In genomic region chr14:88554458-88555286, GRCh38 we compare ENCODE assay signal across 1 cellular context.
TF ChIP-seq lines count a peak whose summit lies in the region.

TSS of gene PTPN21 (minus strand) at chr14:88555007. CDS start at chr14:88550417, 4,590 bp downstream.

TF ChIP-seq in HepG2, 621 proteins besides CTCF, POLR2A, EP300 and RAD21 (continued from another document):
- peak; percentile 73 for TF ChIP-seq ZNF687 (CRISPR knock-in tag; IDR thresholded peaks at IDR 0.05)
- peak; percentile 81 for TF ChIP-seq JUND (CRISPR knock-in tag; IDR thresholded peaks at IDR 0.05)
- TF ChIP-seq, protein P1, sequence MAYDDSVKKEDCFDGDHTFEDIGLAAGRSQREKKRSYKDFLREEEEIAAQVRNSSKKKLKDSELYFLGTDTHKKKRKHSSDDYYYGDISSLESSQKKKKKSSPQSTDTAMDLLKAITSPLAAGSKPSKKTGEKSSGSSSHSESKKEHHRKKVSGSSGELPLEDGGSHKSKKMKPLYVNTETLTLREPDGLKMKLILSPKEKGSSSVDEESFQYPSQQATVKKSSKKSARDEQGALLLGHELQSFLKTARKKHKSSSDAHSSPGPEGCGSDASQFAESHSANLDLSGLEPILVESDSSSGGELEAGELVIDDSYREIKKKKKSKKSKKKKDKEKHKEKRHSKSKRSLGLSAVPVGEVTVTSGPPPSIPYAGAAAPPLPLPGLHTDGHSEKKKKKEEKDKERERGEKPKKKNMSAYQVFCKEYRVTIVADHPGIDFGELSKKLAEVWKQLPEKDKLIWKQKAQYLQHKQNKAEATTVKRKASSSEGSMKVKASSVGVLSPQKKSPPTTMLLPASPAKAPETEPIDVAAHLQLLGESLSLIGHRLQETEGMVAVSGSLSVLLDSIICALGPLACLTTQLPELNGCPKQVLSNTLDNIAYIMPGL (CRISPR knock-in tag; IDR thresholded peaks at IDR 0.05; ENCODE audit: borderline replicate concordance in 1 of 2, low read depth in 1 of 2), result peak; percentile 42 to 60; a peak in 1 of 4 replicates
- TF ChIP-seq ZNF891 (CRISPR knock-in tag; IDR thresholded peaks at IDR 0.05), result no peak
- TF ChIP-seq ETV6 (CRISPR knock-in tag; conservative IDR thresholded peaks at IDR 0.05), result no peak
- TF ChIP-seq ZNF160 (CRISPR knock-in tag; IDR thresholded peaks at IDR 0.05), result no peak
- TF ChIP-seq ASH2L (IDR thresholded peaks at IDR 0.05; ENCODE audit: insufficient read length, low read depth, low read length), result peak; percentile 53
- no peak for TF ChIP-seq ZNF230 (CRISPR knock-in tag; IDR thresholded peaks at IDR 0.05)
- TF ChIP-seq FIP1L1 (IDR thresholded peaks at IDR 0.05; ENCODE audit: borderline replicate concordance, insufficient read depth, low read depth, low read length), result no peak
- TF ChIP-seq HNRNPLL (IDR thresholded peaks at IDR 0.05; ENCODE audit: low read depth, low read length, poor library complexity, severe bottlenecking), result peak; percentile 45
- no peak for TF ChIP-seq ATF4 (CRISPR knock-in tag; IDR thresholded peaks at IDR 0.05)
- TF ChIP-seq TBX2 (CRISPR knock-in tag; IDR thresholded peaks at IDR 0.05; ENCODE audit: borderline replicate concordance), result peak; percentile 38; the same call in 1 of the 2 replicates
- TF ChIP-seq SALL1 (CRISPR knock-in tag; IDR thresholded peaks at IDR 0.05), result peak; percentile 53; the same call in 1 of the 2 replicates
- TF ChIP-seq, protein P2, sequence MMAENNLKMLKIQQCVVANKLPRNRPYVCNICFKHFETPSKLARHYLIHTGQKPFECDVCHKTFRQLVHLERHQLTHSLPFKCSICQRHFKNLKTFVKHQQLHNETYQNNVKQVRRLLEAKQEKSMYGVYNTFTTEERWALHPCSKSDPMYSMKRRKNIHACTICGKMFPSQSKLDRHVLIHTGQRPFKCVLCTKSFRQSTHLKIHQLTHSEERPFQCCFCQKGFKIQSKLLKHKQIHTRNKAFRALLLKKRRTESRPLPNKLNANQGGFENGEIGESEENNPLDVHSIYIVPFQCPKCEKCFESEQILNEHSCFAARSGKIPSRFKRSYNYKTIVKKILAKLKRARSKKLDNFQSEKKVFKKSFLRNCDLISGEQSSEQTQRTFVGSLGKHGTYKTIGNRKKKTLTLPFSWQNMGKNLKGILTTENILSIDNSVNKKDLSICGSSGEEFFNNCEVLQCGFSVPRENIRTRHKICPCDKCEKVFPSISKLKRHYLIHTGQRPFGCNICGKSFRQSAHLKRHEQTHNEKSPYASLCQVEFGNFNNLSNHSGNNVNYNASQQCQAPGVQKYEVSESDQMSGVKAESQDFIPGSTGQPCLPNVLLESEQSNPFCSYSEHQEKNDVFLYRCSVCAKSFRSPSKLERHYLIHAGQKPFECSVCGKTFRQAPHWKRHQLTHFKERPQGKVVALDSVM (CRISPR knock-in tag; IDR thresholded peaks at IDR 0.05), result no peak
- TF ChIP-seq ZNF441 (CRISPR knock-in tag; IDR thresholded peaks at IDR 0.05; ENCODE audit: borderline replicate concordance), result peak; percentile 28; the same call in 1 of the 2 replicates
- TF ChIP-seq KDM5B (CRISPR knock-in tag; IDR thresholded peaks at IDR 0.05; ENCODE audit: borderline replicate concordance), result peak; percentile 70; the same call in 1 of the 2 replicates
- TF ChIP-seq FOXM1 (CRISPR knock-in tag; IDR thresholded peaks at IDR 0.05), result no peak
- no peak for TF ChIP-seq NR2C2 (CRISPR knock-in tag; IDR thresholded peaks at IDR 0.05; ENCODE audit: borderline replicate concordance)
- TF ChIP-seq MXI1 (IDR thresholded peaks at IDR 0.05; ENCODE audit: borderline replicate concordance, low read depth, low read length), result 0 out of 3 replicates have a peak, but pooled peaks have one; percentile 14
- TF ChIP-seq ZNF768 (CRISPR knock-in tag; IDR thresholded peaks at IDR 0.05), result peak; percentile 57; the same call in 1 of the 2 replicates
- TF ChIP-seq GABPB1 (CRISPR knock-in tag; IDR thresholded peaks at IDR 0.05), result peak; percentile 74; the same call in 1 of the 2 replicates
- TF ChIP-seq JUN (CRISPR knock-in tag; IDR thresholded peaks at IDR 0.05), result peak; percentile 89
- TF ChIP-seq, protein P3, sequence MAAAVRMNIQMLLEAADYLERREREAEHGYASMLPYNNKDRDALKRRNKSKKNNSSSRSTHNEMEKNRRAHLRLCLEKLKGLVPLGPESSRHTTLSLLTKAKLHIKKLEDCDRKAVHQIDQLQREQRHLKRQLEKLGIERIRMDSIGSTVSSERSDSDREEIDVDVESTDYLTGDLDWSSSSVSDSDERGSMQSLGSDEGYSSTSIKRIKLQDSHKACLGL (CRISPR knock-in tag; IDR thresholded peaks at IDR 0.05), result peak; percentile 64
TF ChIP-seq in HepG2: peak in this region for 53.
